9 cellular contexts compared by ENCODE assay signal in the genomic region with DNA sequence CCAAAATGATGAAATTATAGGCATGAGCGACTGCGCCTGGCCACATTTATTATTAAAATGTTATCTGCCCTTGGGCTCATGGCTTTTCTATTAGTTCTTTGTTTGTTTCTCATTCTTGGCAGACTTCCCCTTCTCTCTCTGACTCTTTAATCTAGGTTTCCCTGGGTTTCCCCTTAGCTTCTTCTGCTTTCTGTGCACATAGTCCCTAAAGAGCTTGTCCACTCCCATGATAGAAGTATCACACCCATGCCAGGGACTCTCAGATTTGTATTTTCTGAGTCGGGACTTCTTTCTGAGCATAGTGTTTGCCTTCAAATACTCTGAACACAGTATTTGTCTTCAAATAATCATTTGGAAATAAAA. TPM values are rescaled to one million over a fixed set of nuclear protein-coding genes. Genes with fewer than 3 reads are reported as not detected.
DNase-seq lines count a peak whose midpoint lies in the region; ATAC-seq, FAIRE-seq and TF ChIP-seq lines count a peak whose summit lies in the region.
"Had no signal": no experiment of that assay in that cellular context is flagged by ENCODE, and none has a peak within 500 bp of the region (broad histone marks: within the 10 kb centered on the region; RNA-seq: fewer than 3 reads in every experiment).

No MANE protein-coding gene starts in this region.

- CTCF ChIA-PET in activated CD4-positive, alpha-beta memory T cell treated with anti-CD3 and anti-CD28 coated beads for 36 hours (lab: Charles Lee), result interaction anchor here (1.0 kb wide), 1 partner anchor 10 kb away, joined by 3 read pairs; no protein-coding TSS in a partner anchor

- DNase-seq in SKM-1 (lab: John Stamatoyannopoulos, UW; ENCODE audit: unreplicated experiment) (peak; percentile 64), D721Med (ENCODE audit: insufficient read length, low spot score) (no peak), posterior cingulate gyrus (no peak)
- DNase-seq in natural killer cell treated with Interleukin-12 subunit alpha and Interleukin-12 subunit beta and Interleukin-15 and Interleukin-18, amount 100 ng/mL, for 72 hours (ENCODE audit: low spot score), result no peak
- no peak for DNase-seq in activated CD4-positive, alpha-beta memory T cell treated with anti-CD3 and anti-CD28 coated beads for 36 hours
- DNase-seq: NK-92 treated with Interleukin-12 subunit alpha and Interleukin-12 subunit beta, amount 100 ng/mL, for 24 hours; stimulated activated CD4-positive, alpha-beta T cell treated with anti-CD3 and anti-CD28 coated beads, Interleukin-4, amount 100 ng/mL, for 24 hours had no signal

- POLR2A ChIA-PET in activated CD4-positive, alpha-beta memory T cell treated with anti-CD3 and anti-CD28 coated beads for 36 hours (lab: Charles Lee), result no interaction called here

- TF ChIP-seq CTCF in D721Med (IDR thresholded peaks at IDR 0.05; ENCODE audit: insufficient read depth, missing control alignments), result no peak

- FAIRE-seq in D721Med (lab: Jason Lieb, UNC), result no peak

- peak overlapping the region; percentile 51 for H3K4me3 Mint-ChIP-seq in natural killer cell treated with Interleukin-12 subunit alpha and Interleukin-12 subunit beta and Interleukin-15 and Interleukin-18, amount 100 ng/mL, for 72 hours
- no peak overlapping the region for H3K4me3 Mint-ChIP-seq in activated CD4-positive, alpha-beta memory T cell treated with anti-CD3 and anti-CD28 coated beads for 36 hours

- ATAC-seq in GM18870 (IDR thresholded peaks at IDR 0.05; ENCODE audit: unreplicated experiment) (peak; percentile 85), HG02798 (IDR thresholded peaks at IDR 0.05; ENCODE audit: poor library complexity, unreplicated experiment) (peak; percentile 85)
- ATAC-seq in natural killer cell treated with Interleukin-12 subunit alpha and Interleukin-12 subunit beta and Interleukin-15 and Interleukin-18, amount 100 ng/mL, for 72 hours, result no peak

- H3K27ac Mint-ChIP-seq in natural killer cell treated with Interleukin-12 subunit alpha and Interleukin-12 subunit beta and Interleukin-15 and Interleukin-18, amount 100 ng/mL, for 72 hours, result peak overlapping the region in 1 of 2 donors; percentile 1
- no peak overlapping the region for H3K27ac Mint-ChIP-seq in activated CD4-positive, alpha-beta memory T cell treated with anti-CD3 and anti-CD28 coated beads for 36 hours

- peaks cover 0 to 3% of the 10 kb centered on the region in 2 donors for H3K27me3 Mint-ChIP-seq in natural killer cell treated with Interleukin-12 subunit alpha and Interleukin-12 subunit beta and Interleukin-15 and Interleukin-18, amount 100 ng/mL, for 72 hours
- H3K27me3 Mint-ChIP-seq in activated CD4-positive, alpha-beta memory T cell treated with anti-CD3 and anti-CD28 coated beads for 36 hours, result no peaks in the 10 kb centered on the region

- intact Hi-C loops in posterior cingulate gyrus (cut with DNase I), result no loop called here
- intact Hi-C loops in activated CD4-positive, alpha-beta memory T cell treated with anti-CD3 and anti-CD28 coated beads for 36 hours (cut with micrococcal nuclease), result no loop called here

- H3K9me3 Mint-ChIP-seq in natural killer cell treated with Interleukin-12 subunit alpha and Interleukin-12 subunit beta and Interleukin-15 and Interleukin-18, amount 100 ng/mL, for 72 hours, result no peaks in the 10 kb centered on the region
- H3K9me3 Mint-ChIP-seq in activated CD4-positive, alpha-beta memory T cell treated with anti-CD3 and anti-CD28 coated beads for 36 hours, result no peaks in the 10 kb centered on the region

- H3K4me1 Mint-ChIP-seq in natural killer cell treated with Interleukin-12 subunit alpha and Interleukin-12 subunit beta and Interleukin-15 and Interleukin-18, amount 100 ng/mL, for 72 hours (ENCODE audit: low read depth in 2 of 2), result peaks cover 6 to 17% of the 10 kb centered on the region in 2 donors
- H3K4me1 Mint-ChIP-seq in activated CD4-positive, alpha-beta memory T cell treated with anti-CD3 and anti-CD28 coated beads for 36 hours (ENCODE audit: low read depth), result peaks cover 14% of the 10 kb centered on the region

- no peaks in the 10 kb centered on the region for H3K36me3 Mint-ChIP-seq in natural killer cell treated with Interleukin-12 subunit alpha and Interleukin-12 subunit beta and Interleukin-15 and Interleukin-18, amount 100 ng/mL, for 72 hours
- H3K36me3 Mint-ChIP-seq in activated CD4-positive, alpha-beta memory T cell treated with anti-CD3 and anti-CD28 coated beads for 36 hours, result no peaks in the 10 kb centered on the region

RNA-seq across cellular contexts. Expression of gene ITM2B, which starts 38.6 kb away (rescaled TPM):
- 100 to 1,000 TPM in 1 of 2 donors, 10 to 100 TPM in 1; 97.0 to 166 TPM for total RNA-seq in natural killer cell treated with Interleukin-12 subunit alpha and Interleukin-12 subunit beta and Interleukin-15 and Interleukin-18, amount 100 ng/mL, for 72 hours
- 10 to 100 TPM; 87.6 to 92.6 TPM for total RNA-seq in activated CD4-positive, alpha-beta memory T cell treated with anti-CD3 and anti-CD28 coated beads for 36 hours

Comparison
In these comparisons a context has a peak if more than half of its experiments do, and no peak if none do; other contexts are left out.
1. ATAC-seq: peak in GM18870 (single experiment) and HG02798 (single experiment); none in natural killer cell treated with Interleukin-12 subunit alpha and Interleukin-12 subunit beta and Interleukin-15 and Interleukin-18, amount 100 ng/mL, for 72 hours (0 of 2).